16 cellular contexts compared by ENCODE assay signal in the genomic region with DNA sequence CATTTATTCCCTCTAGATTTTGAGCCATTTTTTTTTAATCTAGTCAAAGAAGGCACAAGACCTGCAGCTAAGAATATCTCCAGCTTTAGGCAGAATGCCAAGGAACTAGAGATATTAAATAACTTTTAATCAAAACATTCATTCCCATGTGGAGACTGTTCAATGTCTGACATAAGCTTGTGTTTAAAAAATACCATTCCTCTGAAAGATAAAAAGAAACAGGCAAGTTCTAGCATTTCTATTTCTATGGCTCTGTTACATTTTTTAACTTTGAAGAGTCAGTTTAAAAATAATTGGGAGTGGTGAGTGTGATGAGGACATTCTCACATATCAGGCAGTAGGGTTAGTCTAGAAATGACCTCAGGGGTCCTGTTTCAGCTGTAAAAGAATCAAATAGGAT. TPM values are rescaled to one million over a fixed set of nuclear protein-coding genes. Genes with fewer than 3 reads are reported as not detected.
DNase-seq lines count a peak whose midpoint lies in the region; ATAC-seq, FAIRE-seq and TF ChIP-seq lines count a peak whose summit lies in the region.
"Had no signal": no experiment of that assay in that cellular context is flagged by ENCODE, and none has a peak within 500 bp of the region (broad histone marks: within the 10 kb centered on the region; RNA-seq: fewer than 3 reads in every experiment).

No MANE protein-coding gene starts in this region.

- peak in 1 of 4 donors; percentile 37 for ATAC-seq in psoas muscle

- no peak for FAIRE-seq in small intestine (lab: Jason Lieb, UNC)

- H3K4me1 ChIP-seq in psoas muscle (peaks cover 68% of the 10 kb centered on the region), small intestine (ENCODE audit: control insufficient read depth in 2 of 2, insufficient read depth in 1 of 2, low read depth in 1 of 2, low read length in 1 of 2) (no peaks in the 10 kb centered on the region)
- H3K4me1 ChIP-seq: HAP-1 had no signal

- H3K9me3 ChIP-seq in psoas muscle (no peaks in the 10 kb centered on the region), small intestine (ENCODE audit: control insufficient read depth, low read depth) (no peaks in the 10 kb centered on the region)
- H3K9me3 ChIP-seq: HAP-1 had no signal

- TF ChIP-seq CTCF in AG09309 (IDR thresholded peaks at IDR 0.05; ENCODE audit: control insufficient read depth, insufficient read depth, low read depth, low read length, missing control alignments) (no peak), fibroblast of pulmonary artery (IDR thresholded peaks at IDR 0.05; ENCODE audit: low read length, missing control alignments) (no peak), psoas muscle (IDR thresholded peaks at IDR 0.05) (no peak)

- H3K4me3 ChIP-seq in AG09309 (ENCODE audit: control insufficient read depth, low read depth, low read length): no peak overlapping the region
- H3K4me3 ChIP-seq in fibroblast of pulmonary artery (replicated peaks; ENCODE audit: low read depth, low read length): no peak overlapping the region
- no peak overlapping the region for H3K4me3 ChIP-seq in psoas muscle
- no peak overlapping the region for H3K4me3 ChIP-seq in small intestine (ENCODE audit: low read depth in 1 of 2, low read length in 2 of 2)
- H3K4me3 ChIP-seq: HAP-1 had no signal

- H3K36me3 ChIP-seq in psoas muscle (ENCODE audit: insufficient read depth in 1 of 2, low read depth in 1 of 2) (peaks cover 0 to 18% of the 10 kb centered on the region in 2 donors), small intestine (ENCODE audit: control insufficient read depth in 2 of 2, insufficient read depth in 2 of 2, low read length in 2 of 2) (no peaks in the 10 kb centered on the region)
- H3K36me3 ChIP-seq: HAP-1 had no signal

- H3K27me3 ChIP-seq in psoas muscle (ENCODE audit: insufficient read depth in 3 of 3, low read length in 2 of 3) (no peaks in the 10 kb centered on the region), small intestine (ENCODE audit: control insufficient read depth in 2 of 2, insufficient read depth in 2 of 2, low read length in 2 of 2) (no peaks in the 10 kb centered on the region)

- DNase-seq in AG09309 (ENCODE audit: low read depth) (peak; percentile 18), amniotic epithelial cell (ENCODE audit: low read depth) (peak; percentile 64), fibroblast of pulmonary artery (ENCODE audit: low read depth) (peak; percentile 65), psoas muscle (no peak), SIG-M5 (lab: John Stamatoyannopoulos, UW) (no peak), activated gamma-delta T cell treated with Interleukin-2 at 50 U/mL for 16 hours (no peak), hepatic stellate cell (ENCODE audit: low spot score) (no peak), small intestine (no peak)
- DNase-seq: activated CD4-positive, alpha-beta T cell treated with anti-CD3 and anti-CD28 coated beads for 4 hours; amniotic stem cell; effector CD4-positive, alpha-beta T cell; glutamatergic neuron; NCI-H82; stimulated activated CD4-positive, alpha-beta T cell treated with anti-CD3 and anti-CD28 coated beads, Interleukin-4, amount 100 ng/mL, for 1 hour had no signal

- H3K27ac ChIP-seq in psoas muscle: peak overlapping the region; percentile 83
- H3K27ac ChIP-seq in small intestine (ENCODE audit: low read depth in 1 of 2, low read length in 1 of 2): no peak overlapping the region
- H3K27ac ChIP-seq: RWPE1 had no signal

- intact Hi-C loops in psoas muscle (cut with DNase I): no loop called here

RNA-seq across cellular contexts. Expression of a gene that starts 48.0 kb away (rescaled TPM):
- 10 to 100 TPM; 20.8 to 47.4 (median 30.7) TPM for total RNA-seq in psoas muscle
- polyA plus RNA-seq in psoas muscle: 10 to 100 TPM in 2 of 3 donors, 1 to 10 TPM in 1; 1.8 to 28.4 (median 13.6) TPM
- 1 to 10 TPM; 2.0 to 6.8 (median 3.3) TPM for polyA plus RNA-seq in small intestine

Comparison
In these comparisons a context has a peak if more than half of its experiments do, and no peak if none do; other contexts are left out.
1. DNase-seq: peak in AG09309 (single experiment), amniotic epithelial cell (single experiment) and fibroblast of pulmonary artery (single experiment); none in psoas muscle (0 of 2), SIG-M5 (single experiment), activated gamma-delta T cell treated with Interleukin-2 at 50 U/mL for 16 hours (single experiment), hepatic stellate cell (single experiment) and small intestine (single experiment).